ENCODE assay signal across 1 cellular context in genomic region chr12:80241576-80242273, GRCh38.
TF ChIP-seq lines count a peak whose summit lies in the region.

No MANE protein-coding gene starts in this region.

TF ChIP-seq in GM23338, 12 proteins besides CTCF, POLR2A, EP300 and RAD21 (continued from another document):
- TF ChIP-seq REST (IDR thresholded peaks at IDR 0.05; ENCODE audit: unreplicated experiment): no peak
- TF ChIP-seq ZNF462 (CRISPR knock-in tag; IDR thresholded peaks at IDR 0.05): no peak
- TF ChIP-seq EZH2phosphoT487 (IDR thresholded peaks at IDR 0.05; ENCODE audit: unreplicated experiment): no peak
